Comparison of ENCODE assay signal across 8 cellular contexts in genomic region chr7:30028749-30029635, GRCh38. TPM values are rescaled to one million over a fixed set of nuclear protein-coding genes. Genes with fewer than 3 reads are reported as not detected.
DNase-seq lines count a peak whose midpoint lies in the region; ATAC-seq and TF ChIP-seq lines count a peak whose summit lies in the region.

No MANE protein-coding gene starts in this region.

- H2AFZ ChIP-seq in H9 (ENCODE audit: low read length) = no peak overlapping the region

- no peak overlapping the region for H2BK20ac ChIP-seq in H9 (ENCODE audit: low read depth, low read length, poor library complexity, severe bottlenecking)

- H3K4me1 Mint-ChIP-seq in activated naive CD4-positive, alpha-beta T cell treated with anti-CD3 and anti-CD28 coated beads for 36 hours (ENCODE audit: low read depth) = peaks cover 17% of the 10 kb centered on the region
- peaks cover 22% of the 10 kb centered on the region in 2 experiments for H3K4me1 Mint-ChIP-seq in H9
- peaks cover 28% of the 10 kb centered on the region for H3K4me1 Mint-ChIP-seq in activated CD4-positive, alpha-beta memory T cell treated with anti-CD3 and anti-CD28 coated beads, Interleukin-2, amount 10 ng/mL, durations not matched to agents 7 days and 5 days

- no peak for ATAC-seq in gastroesophageal sphincter

- H3K4me1 ChIP-seq in H9 (ENCODE audit: insufficient read depth, low read length) = peaks cover 4% of the 10 kb centered on the region; the same call in 1 of the 2 replicates
- peaks cover 15 to 59% (median 23%) of the 10 kb centered on the region in 3 donors for H3K4me1 ChIP-seq in gastroesophageal sphincter

- H3K4me3 ChIP-seq in gastroesophageal sphincter = peak overlapping the region; percentile 81 to 96

- intact Hi-C loops in activated naive CD4-positive, alpha-beta T cell treated with anti-CD3 and anti-CD28 coated beads for 36 hours (cut with micrococcal nuclease) = loop anchor here (1.0 to 5.0 kb wide), 3 partner anchors 320 to 937 kb away; no protein-coding TSS in a partner anchor

- TF ChIP-seq CTCF in H9 (conservative IDR thresholded peaks at IDR 0.05) = no peak
- no peak for TF ChIP-seq CTCF in gastroesophageal sphincter (IDR thresholded peaks at IDR 0.05)

- CTCF ChIA-PET in activated naive CD4-positive, alpha-beta T cell treated with anti-CD3 and anti-CD28 coated beads for 36 hours (lab: Charles Lee) = interaction anchor here (1.0 to 2.3 kb wide), 2 partner anchors 13 to 32 kb away, joined by 3 to 10 read pairs; no protein-coding TSS in a partner anchor
- CTCF ChIA-PET in activated CD4-positive, alpha-beta memory T cell treated with anti-CD3 and anti-CD28 coated beads, Interleukin-2, amount 10 ng/mL, durations not matched to agents 7 days and 5 days (lab: Charles Lee) = interaction anchor here (0.8 to 3.9 kb wide), 4 partner anchors 11 to 293 kb away, joined by 3 to 24 read pairs (median 6); no protein-coding TSS in a partner anchor

- no peaks in the 10 kb centered on the region for H3K36me3 Mint-ChIP-seq in activated naive CD4-positive, alpha-beta T cell treated with anti-CD3 and anti-CD28 coated beads for 36 hours (ENCODE audit: low read depth)
- H3K36me3 Mint-ChIP-seq in H9 (ENCODE audit: insufficient read depth in 1 of 3, low read depth in 3 of 3) = peaks cover 0 to 2% (median under 1%) of the 10 kb centered on the region in 3 experiments; a peak in 4 of 7 replicates
- H3K36me3 Mint-ChIP-seq in activated CD4-positive, alpha-beta memory T cell treated with anti-CD3 and anti-CD28 coated beads, Interleukin-2, amount 10 ng/mL, durations not matched to agents 7 days and 5 days (ENCODE audit: low read depth) = no peaks in the 10 kb centered on the region

- DNase-seq in activated naive CD4-positive, alpha-beta T cell treated with anti-CD3 and anti-CD28 coated beads for 36 hours = peak; percentile 29
- DNase-seq in activated naive CD4-positive, alpha-beta T cell treated with Interleukin-2 at 50 U/mL for 16 hours = no peak
- DNase-seq in H9 (peak; percentile 71), nucleus accumbens (lab: John Stamatoyannopoulos, UW) (peak in 48 of 56 donors; percentile 5 to 82 (median 56)), T-helper 9 cell (no peak)
- DNase-seq in activated CD4-positive, alpha-beta memory T cell treated with anti-CD3 and anti-CD28 coated beads, Interleukin-2, amount 10 ng/mL, durations not matched to agents 7 days and 5 days = no peak

- no peak overlapping the region for H3T11ph ChIP-seq in H9 (ENCODE audit: low read length)

- H3K23ac ChIP-seq in H9 (ENCODE audit: insufficient read length, low read depth, low read length) = no peak overlapping the region

- H2BK5ac ChIP-seq in H9 (ENCODE audit: insufficient read length, low read length) = no peak overlapping the region

- H3K9me3 ChIP-seq in H9 (ENCODE audit: control insufficient read depth, low read depth, low read length) (no peaks in the 10 kb centered on the region), KOPT-K1 (ENCODE audit: insufficient read depth, low read length, poor library complexity, severe bottlenecking) (no peaks in the 10 kb centered on the region), gastroesophageal sphincter (no peaks in the 10 kb centered on the region)

- H3K4me2 ChIP-seq in H9 (ENCODE audit: insufficient read depth, insufficient read length, low read length) = peak overlapping the region; percentile 71

- no peak overlapping the region for H4K5ac ChIP-seq in H9 (ENCODE audit: insufficient read length, low read depth, low read length)

- no peak for TF ChIP-seq POLR2A in gastroesophageal sphincter (IDR thresholded peaks at IDR 0.05)

- no peak overlapping the region for H3K18ac ChIP-seq in H9 (ENCODE audit: insufficient read length, low read depth, low read length)

- no peaks in the 10 kb centered on the region for H3K27me3 Mint-ChIP-seq in activated naive CD4-positive, alpha-beta T cell treated with anti-CD3 and anti-CD28 coated beads for 36 hours (ENCODE audit: low read depth)
- H3K27me3 Mint-ChIP-seq in H9 (ENCODE audit: low read depth) = no peaks in the 10 kb centered on the region
- H3K27me3 Mint-ChIP-seq in activated CD4-positive, alpha-beta memory T cell treated with anti-CD3 and anti-CD28 coated beads, Interleukin-2, amount 10 ng/mL, durations not matched to agents 7 days and 5 days = no peaks in the 10 kb centered on the region

- no CpG with 5 or more reads among the region's 42 CpGs for WGBS in H9 (ENCODE audit: extremely low coverage, insufficient read length, low lambda C conversion rate)
- 1 to 2% methylated on average over 5 to 15 of the region's 42 CpGs for WGBS in gastroesophageal sphincter (ENCODE audit: low coverage in 1 of 2), 2 donors

- TF ChIP-seq EP300 in gastroesophageal sphincter (IDR thresholded peaks at IDR 0.05) = no peak

- H3K27ac ChIP-seq in H9 (ENCODE audit: insufficient read length, low read depth, low read length) (no peak overlapping the region), KOPT-K1 (ENCODE audit: low read depth, low read length, poor library complexity, severe bottlenecking) (peak overlapping the region; percentile 63), gastroesophageal sphincter (peak overlapping the region; percentile 83 to 96 (median 92))

- no peaks in the 10 kb centered on the region for H4K20me1 ChIP-seq in H9 (ENCODE audit: control insufficient read depth, insufficient read depth, insufficient read length)

- no peak overlapping the region for H4K8ac ChIP-seq in H9 (replicated peaks; ENCODE audit: insufficient read length, low read depth, low read length)

- H3K23me2 ChIP-seq in H9 (ENCODE audit: insufficient read length, low read depth, low read length, poor library complexity, severe bottlenecking) = peaks cover 10% of the 10 kb centered on the region

- H2BK120ac ChIP-seq in H9 (ENCODE audit: low read depth, low read length, poor library complexity, severe bottlenecking) = no peak overlapping the region

- H3K79me2 ChIP-seq in H9 (ENCODE audit: insufficient read depth, low read length) = peaks cover 23% of the 10 kb centered on the region; the same call in 1 of the 2 replicates

- H2BK12ac ChIP-seq in H9 (ENCODE audit: insufficient read length, low read depth, low read length) = no peak overlapping the region

- POLR2A ChIA-PET in activated CD4-positive, alpha-beta memory T cell treated with anti-CD3 and anti-CD28 coated beads, Interleukin-2, amount 10 ng/mL, durations not matched to agents 7 days and 5 days (lab: Charles Lee) = interaction anchor here (0.9 to 1.4 kb wide), 4 partner anchors 32 to 293 kb away, joined by 3 to 5 read pairs (median 4); partner anchors contain the start of gene MTURN

- no peak overlapping the region for H2BK15ac ChIP-seq in H9 (ENCODE audit: low read depth, low read length)

- no peak overlapping the region for H2AK5ac ChIP-seq in H9 (ENCODE audit: insufficient read length, low read length)

- H4K91ac ChIP-seq in H9 (ENCODE audit: insufficient read length, low read depth, low read length) = no peak overlapping the region

- H3K4me3 Mint-ChIP-seq in activated naive CD4-positive, alpha-beta T cell treated with anti-CD3 and anti-CD28 coated beads for 36 hours = no peak overlapping the region
- no peak overlapping the region for H3K4me3 Mint-ChIP-seq in H9
- peak overlapping the region; percentile 82 for H3K4me3 Mint-ChIP-seq in activated CD4-positive, alpha-beta memory T cell treated with anti-CD3 and anti-CD28 coated beads, Interleukin-2, amount 10 ng/mL, durations not matched to agents 7 days and 5 days

- H3K27ac Mint-ChIP-seq in activated naive CD4-positive, alpha-beta T cell treated with anti-CD3 and anti-CD28 coated beads for 36 hours = peak overlapping the region; percentile 20
- H3K27ac Mint-ChIP-seq in H9 = peak overlapping the region; percentile 61 to 95 (median 93); a peak in 5 of 7 replicates
- peak overlapping the region; percentile 54 for H3K27ac Mint-ChIP-seq in activated CD4-positive, alpha-beta memory T cell treated with anti-CD3 and anti-CD28 coated beads, Interleukin-2, amount 10 ng/mL, durations not matched to agents 7 days and 5 days

- no peak overlapping the region for H3K14ac ChIP-seq in H9 (ENCODE audit: insufficient read depth, low read length)

- H3K27me3 ChIP-seq in H9 (ENCODE audit: insufficient read depth, low read length) = no peaks in the 10 kb centered on the region
- no peaks in the 10 kb centered on the region for H3K27me3 ChIP-seq in gastroesophageal sphincter

- H3K79me1 ChIP-seq in H9 (ENCODE audit: insufficient read depth, low read depth, low read length, poor library complexity, severe bottlenecking) = peaks cover 11% of the 10 kb centered on the region

- no peak overlapping the region for H3K4ac ChIP-seq in H9 (ENCODE audit: low read depth, low read length)

- H3K56ac ChIP-seq in H9 (ENCODE audit: insufficient read length, low read depth, low read length) = no peak overlapping the region

- no peaks in the 10 kb centered on the region for H3K9me3 Mint-ChIP-seq in activated naive CD4-positive, alpha-beta T cell treated with anti-CD3 and anti-CD28 coated beads for 36 hours
- H3K9me3 Mint-ChIP-seq in H9 = no peaks in the 10 kb centered on the region
- H3K9me3 Mint-ChIP-seq in activated CD4-positive, alpha-beta memory T cell treated with anti-CD3 and anti-CD28 coated beads, Interleukin-2, amount 10 ng/mL, durations not matched to agents 7 days and 5 days = no peaks in the 10 kb centered on the region

- H3K9ac ChIP-seq in H9 (ENCODE audit: extremely low read depth, insufficient read length, low read length) = peak overlapping the region; percentile 68

- H3K36me3 ChIP-seq in KOPT-K1 (ENCODE audit: insufficient read depth, low read length) (no peaks in the 10 kb centered on the region), gastroesophageal sphincter (no peaks in the 10 kb centered on the region)

RNA-seq across cellular contexts. Expression of gene PLEKHA8, which starts 0.8 kb away (rescaled TPM):
- 10 to 100 TPM in 1 of 2 experiments, 1 to 10 TPM in 1; 8.7 to 10.1 TPM for total RNA-seq in activated naive CD4-positive, alpha-beta T cell treated with anti-CD3 and anti-CD28 coated beads for 36 hours
- 37.0 and 40.5 TPM in 2 replicates for total RNA-seq in H9 (2021)
- 10 to 100 TPM; 10.3 to 10.7 TPM for total RNA-seq in activated CD4-positive, alpha-beta memory T cell treated with anti-CD3 and anti-CD28 coated beads, Interleukin-2, amount 10 ng/mL, durations not matched to agents 7 days and 5 days
- total RNA-seq in gastroesophageal sphincter = 10 to 100 TPM in 2 of 4 donors, 1 to 10 TPM in 2; 7.5 to 16.3 (median 11.4) TPM

RNA-seq across cellular contexts. Expression of gene FKBP14, which starts 2.5 kb away (rescaled TPM):
- total RNA-seq in activated naive CD4-positive, alpha-beta T cell treated with anti-CD3 and anti-CD28 coated beads for 36 hours = 1 to 10 TPM; 4.7 to 5.2 TPM
- total RNA-seq in H9 (2021) (10.1 and 11.5 TPM in 2 replicates), gastroesophageal sphincter (10 to 100 TPM in 1 of 4 donors, 1 to 10 TPM in 3; 7.0 to 10.7 (median 7.7) TPM)
- total RNA-seq in activated CD4-positive, alpha-beta memory T cell treated with anti-CD3 and anti-CD28 coated beads, Interleukin-2, amount 10 ng/mL, durations not matched to agents 7 days and 5 days = 1 to 10 TPM; 5.0 to 7.1 TPM

RNA-seq across cellular contexts. Expression of gene SCRN1, which starts 39.4 kb away (rescaled TPM):
- 1 to 10 TPM; 1.6 to 2.4 TPM for total RNA-seq in activated naive CD4-positive, alpha-beta T cell treated with anti-CD3 and anti-CD28 coated beads for 36 hours
- 101 and 109 TPM in 2 replicates for total RNA-seq in H9 (2021)
- total RNA-seq in activated CD4-positive, alpha-beta memory T cell treated with anti-CD3 and anti-CD28 coated beads, Interleukin-2, amount 10 ng/mL, durations not matched to agents 7 days and 5 days = 1 to 10 TPM; 2.0 to 2.5 TPM
- 100 to 1,000 TPM; 103 to 121 (median 112) TPM for total RNA-seq in gastroesophageal sphincter

Comparison
In these comparisons a context has a peak if more than half of its experiments do, and no peak if none do; other contexts are left out.
1. DNase-seq: peak in activated naive CD4-positive, alpha-beta T cell treated with anti-CD3 and anti-CD28 coated beads for 36 hours (single experiment), H9 (single experiment) and nucleus accumbens (48 of 56); none in activated naive CD4-positive, alpha-beta T cell treated with Interleukin-2 at 50 U/mL for 16 hours (single experiment), activated CD4-positive, alpha-beta memory T cell treated with anti-CD3 and anti-CD28 coated beads, Interleukin-2, amount 10 ng/mL, durations not matched to agents 7 days and 5 days (single experiment) and T-helper 9 cell (single experiment).
2. H3K27ac Mint-ChIP-seq: peak in every context shown above with its lines; median percentile 93 in H9; 54 in activated CD4-positive, alpha-beta memory T cell treated with anti-CD3 and anti-CD28 coated beads, Interleukin-2, amount 10 ng/mL, durations not matched to agents 7 days and 5 days; 20 in activated naive CD4-positive, alpha-beta T cell treated with anti-CD3 and anti-CD28 coated beads for 36 hours.
3. RNA of gene SCRN1, which starts 39.4 kb away (total RNA-seq): 103 to 121 TPM in gastroesophageal sphincter and 101 to 109 TPM in H9; 2.0 to 2.5 TPM in activated CD4-positive, alpha-beta memory T cell treated with anti-CD3 and anti-CD28 coated beads, Interleukin-2, amount 10 ng/mL, durations not matched to agents 7 days and 5 days and 1.6 to 2.4 TPM in activated naive CD4-positive, alpha-beta T cell treated with anti-CD3 and anti-CD28 coated beads for 36 hours; every median in the first group is over 10 times any median in the second.